In genomic region chr2:186485871-186486650, GRCh38 we compare ENCODE assay signal across 1 cellular context.
TF ChIP-seq lines count a peak whose summit lies in the region.

Gene ZC3H15, plus strand, starts transcription at chr2:186486260. Its CDS starts 123 bp downstream, at chr2:186486383.

TF ChIP-seq in HepG2, 621 proteins besides CTCF, POLR2A, EP300 and RAD21 (continued from another document and continues in another):
- TF ChIP-seq ZNF407 (CRISPR knock-in tag; IDR thresholded peaks at IDR 0.05; ENCODE audit: not compliant biosample characterization) (peak; percentile 98), STAT5B (CRISPR knock-in tag; IDR thresholded peaks at IDR 0.05) (no peak), CERS6 (CRISPR knock-in tag; IDR thresholded peaks at IDR 0.05) (no peak), THAP11 (CRISPR knock-in tag; IDR thresholded peaks at IDR 0.05) (peak; percentile 96), ZNF350 (CRISPR knock-in tag; IDR thresholded peaks at IDR 0.05; ENCODE audit: borderline replicate concordance, low read depth) (peak; percentile 100), ZNF605 (CRISPR knock-in tag; IDR thresholded peaks at IDR 0.05) (peak; percentile 91), ZSCAN29 (CRISPR knock-in tag; conservative IDR thresholded peaks at IDR 0.05) (peak; percentile 71; the same call in 1 of the 2 replicates), ZNF788 (CRISPR knock-in tag; IDR thresholded peaks at IDR 0.05; ENCODE audit: borderline replicate concordance) (peak; percentile 78; the same call in 1 of the 2 replicates), ZBTB25 (CRISPR knock-in tag; IDR thresholded peaks at IDR 0.05) (peak; percentile 97; the same call in 1 of the 2 replicates), MNT (IDR thresholded peaks at IDR 0.05) (peak; percentile 71), KAT7 (CRISPR knock-in tag; IDR thresholded peaks at IDR 0.05; ENCODE audit: borderline replicate concordance) (peak; percentile 70; the same call in 1 of the 2 replicates), CEBPG (CRISPR knock-in tag; IDR thresholded peaks at IDR 0.05) (peak; percentile 40; the same call in 1 of the 2 replicates), ZNF512B (CRISPR knock-in tag; IDR thresholded peaks at IDR 0.05; ENCODE audit: borderline replicate concordance) (no peak), KDM6A (CRISPR knock-in tag; IDR thresholded peaks at IDR 0.05; ENCODE audit: low read depth) (peak; percentile 23; the same call in 1 of the 2 replicates), GATA4 (IDR thresholded peaks at IDR 0.05; ENCODE audit: borderline replicate concordance, low read depth) (peak; percentile 70; the same call in 1 of the 2 replicates), ZNF510 (CRISPR knock-in tag; IDR thresholded peaks at IDR 0.05; ENCODE audit: low read depth) (peak; percentile 87; the same call in 1 of the 2 replicates), TFDP2 (CRISPR knock-in tag; IDR thresholded peaks at IDR 0.05) (peak; percentile 53; the same call in 1 of the 2 replicates), ZSCAN22 (CRISPR knock-in tag; IDR thresholded peaks at IDR 0.05) (peak; percentile 74), DNMT3B (CRISPR knock-in tag; conservative IDR thresholded peaks at IDR 0.05) (peak; percentile 17; the same call in 1 of the 2 replicates), MATR3 (CRISPR knock-in tag; IDR thresholded peaks at IDR 0.05) (no peak), ZBTB26 (CRISPR knock-in tag; IDR thresholded peaks at IDR 0.05; ENCODE audit: borderline replicate concordance) (peak; percentile 16; the same call in 1 of the 2 replicates), ZFP82 (CRISPR knock-in tag; IDR thresholded peaks at IDR 0.05; ENCODE audit: borderline replicate concordance) (peak; percentile 100), ZBTB37 (CRISPR knock-in tag; IDR thresholded peaks at IDR 0.05) (no peak), MXD3 (CRISPR knock-in tag; IDR thresholded peaks at IDR 0.05) (peak; percentile 95), ZFP62 (CRISPR knock-in tag; IDR thresholded peaks at IDR 0.05) (no peak), TRIM24 (CRISPR knock-in tag; IDR thresholded peaks at IDR 0.05) (no peak), NFYC (CRISPR knock-in tag; IDR thresholded peaks at IDR 0.05) (peak; percentile 89), ZNF75D (CRISPR knock-in tag; IDR thresholded peaks at IDR 0.05; ENCODE audit: borderline replicate concordance) (no peak), ZNF264 (CRISPR knock-in tag; IDR thresholded peaks at IDR 0.05) (peak; percentile 95), NFRKB (IDR thresholded peaks at IDR 0.05) (no peak), ELF4 (CRISPR knock-in tag; IDR thresholded peaks at IDR 0.05; ENCODE audit: borderline replicate concordance) (0 out of 2 replicates have a peak, but pooled peaks have one; percentile 75)
